1 cellular context compared by ENCODE assay signal in the genomic region with DNA sequence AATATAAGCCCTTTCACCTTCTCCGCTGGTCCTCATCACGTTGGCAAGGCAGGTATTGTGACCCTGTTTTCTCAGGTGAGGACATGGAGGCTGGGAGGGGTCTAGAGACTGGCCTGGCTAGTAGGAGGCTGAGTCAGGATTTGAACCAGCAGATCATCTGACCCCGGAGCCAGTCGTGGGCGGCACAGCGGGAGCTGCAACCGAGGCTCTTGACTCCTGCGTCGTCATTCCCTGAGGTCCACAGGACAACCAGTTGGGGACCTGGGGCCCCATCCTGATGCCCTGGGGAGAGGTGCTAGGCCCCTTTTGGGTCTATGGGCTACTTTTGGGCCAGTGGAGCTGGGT. TPM values are rescaled to one million over a fixed set of nuclear protein-coding genes. Genes with fewer than 3 reads are reported as not detected.
"Had no signal": no experiment of that assay in that cellular context is flagged by ENCODE, and none has a peak within 500 bp of the region (broad histone marks: within the 10 kb centered on the region; RNA-seq: fewer than 3 reads in every experiment).

No MANE protein-coding gene starts in this region.

RNA-seq across cellular contexts. Expression of a gene that starts 2.2 kb away (rescaled TPM):
- total RNA-seq: SJSA1 had no signal
